ENCODE assay signal across 12 cellular contexts in the genomic region with DNA sequence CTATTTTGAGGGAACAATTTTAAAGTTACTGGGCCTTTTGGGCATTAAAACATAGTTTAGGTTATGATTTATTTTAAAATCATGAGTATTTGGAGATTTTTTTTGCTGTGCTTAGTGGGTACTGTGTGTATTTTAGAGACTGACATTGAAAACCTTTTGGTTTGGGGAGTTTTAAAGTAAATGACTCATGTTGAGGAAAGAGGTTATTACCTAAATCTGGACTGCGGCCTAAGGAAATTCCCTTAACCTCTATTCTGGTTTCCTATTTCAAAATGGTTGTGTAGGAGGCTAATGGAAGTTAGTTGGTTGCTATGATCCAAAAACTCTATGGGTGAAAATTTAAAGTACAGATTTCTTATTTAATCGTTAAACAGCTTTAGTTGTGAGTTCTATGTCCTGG. TPM values are rescaled to one million over a fixed set of nuclear protein-coding genes. Genes with fewer than 3 reads are reported as not detected.
DNase-seq lines count a peak whose midpoint lies in the region; ATAC-seq, FAIRE-seq and TF ChIP-seq lines count a peak whose summit lies in the region.
"Had no signal": no experiment of that assay in that cellular context is flagged by ENCODE, and none has a peak within 500 bp of the region (broad histone marks: within the 10 kb centered on the region; RNA-seq: fewer than 3 reads in every experiment).

No MANE protein-coding gene starts in this region.

- H3K9me3 ChIP-seq in pancreas, result no peaks in the 10 kb centered on the region
- H3K9me3 ChIP-seq: A549 had no signal

- DNase-seq in dermis microvascular lymphatic vessel endothelial cell (ENCODE audit: low read depth in 2 of 2) (peak; percentile 6 to 48), pancreas (no peak), DMS 273 treated with DMSO at 0.1 percent for 48 hours (lab: John Stamatoyannopoulos, UW) (no peak), left ventricle myocardium superior (no peak)
- DNase-seq in activated naive CD4-positive, alpha-beta T cell treated with anti-CD3 and anti-CD28 coated beads, Interleukin-2, amount 50 U/mL, for 16 hours, result no peak
- DNase-seq: activated CD4-positive, alpha-beta memory T cell treated with anti-CD3 and anti-CD28 coated beads for 36 hours; aorta; NCI-H2171 had no signal

- no peaks in the 10 kb centered on the region; the same call in 1 of the 2 replicates for H3K36me3 ChIP-seq in ACC112 (ENCODE audit: insufficient read depth, low read length)
- H3K36me3 ChIP-seq in pancreas, result no peaks in the 10 kb centered on the region

- no peak for FAIRE-seq in pancreas (lab: Jason Lieb, UNC)
- FAIRE-seq: A549 had no signal

- peak; percentile 70 for ATAC-seq in GM19455 (IDR thresholded peaks at IDR 0.05; ENCODE audit: unreplicated experiment)
- peak; percentile 62 for ATAC-seq in HG03354 (IDR thresholded peaks at IDR 0.05; ENCODE audit: poor library complexity, severe bottlenecking, unreplicated experiment)
- no peak for ATAC-seq in pancreas
- ATAC-seq in left ventricle myocardium superior, result no peak
- ATAC-seq: A549 had no signal

- H3K4me1 ChIP-seq in ACC112 (ENCODE audit: control insufficient read depth, insufficient read depth, low read length, unreplicated experiment), result peaks cover 12% of the 10 kb centered on the region
- no peaks in the 10 kb centered on the region for H3K4me1 ChIP-seq in pancreas
- H3K4me1 ChIP-seq: A549 had no signal

- H3K27ac ChIP-seq in ACC112 (ENCODE audit: low read depth, low read length) (peak overlapping the region; percentile 63), pancreas (no peak overlapping the region)
- H3K27ac ChIP-seq: A549 had no signal

- H3K4me3 ChIP-seq in ACC112 (ENCODE audit: low read depth, low read length) (no peak overlapping the region), pancreas (no peak overlapping the region)
- H3K4me3 ChIP-seq: A549 had no signal

- H2AFZ ChIP-seq in ACC112 (ENCODE audit: low read length, unreplicated experiment), result peak overlapping the region; percentile 27

- no peaks in the 10 kb centered on the region for H3K79me2 ChIP-seq in ACC112 (ENCODE audit: control insufficient read depth, insufficient read depth, low read length, unreplicated experiment)

- H3K27me3 ChIP-seq in ACC112 (ENCODE audit: insufficient read depth, low read length) (no peaks in the 10 kb centered on the region), pancreas (no peaks in the 10 kb centered on the region)

- TF ChIP-seq CTCF in pancreas (IDR thresholded peaks at IDR 0.05), result no peak

- WGBS in pancreas, 2 donors, result 88 to 90% methylated on average over 2 of the region's 2 CpGs

- intact Hi-C loops in pancreas (cut with DNase I) (no loop called here), left ventricle myocardium superior (cut with micrococcal nuclease) (no loop called here)

RNA-seq across cellular contexts. Expression of a gene that starts 57.3 kb away (rescaled TPM):
- total RNA-seq in dermis microvascular lymphatic vessel endothelial cell (10.3 and 10.9 TPM in 2 replicates), pancreas (10 to 100 TPM; 10.5 to 15.1 (median 12.7) TPM), left ventricle myocardium superior (17.3 TPM)
- polyA plus RNA-seq in pancreas, result 1 to 10 TPM; 2.6 to 6.3 TPM

Comparison
In these comparisons a context has a peak if more than half of its experiments do, and no peak if none do; other contexts are left out.
1. ATAC-seq: peak in GM19455 (single experiment) and HG03354 (single experiment); none in pancreas (0 of 4) and left ventricle myocardium superior (single experiment).
2. DNase-seq: peak in dermis microvascular lymphatic vessel endothelial cell (2 of 2); none in pancreas (0 of 6), DMS 273 treated with DMSO at 0.1 percent for 48 hours (single experiment), activated naive CD4-positive, alpha-beta T cell treated with anti-CD3 and anti-CD28 coated beads, Interleukin-2, amount 50 U/mL, for 16 hours (single experiment) and left ventricle myocardium superior (single experiment).